ENCODE assay signal across 17 cellular contexts in genomic region chr17:75680431-75680830, GRCh38. TPM values are rescaled to one million over a fixed set of nuclear protein-coding genes. Genes with fewer than 3 reads are reported as not detected.
DNase-seq lines count a peak whose midpoint lies in the region; ATAC-seq and TF ChIP-seq lines count a peak whose summit lies in the region.
"Had no signal": no experiment of that assay in that cellular context is flagged by ENCODE, and none has a peak within 500 bp of the region (broad histone marks: within the 10 kb centered on the region; RNA-seq: fewer than 3 reads in every experiment).

No MANE protein-coding gene starts in this region.

- H3K79me2 ChIP-seq in PC-9 (ENCODE audit: low read depth): peaks cover 61% of the 10 kb centered on the region

- POLR2A ChIA-PET in AG04450 (lab: Yijun Ruan, JAX) (no interaction called here), PC-9 (lab: Charles Lee; ENCODE audit: unreplicated experiment) (interaction anchor here (0.6 to 1.0 kb wide), 3 partner anchors 19 to 43 kb away, joined by 3 to 17 read pairs (median 5); partner anchors contain the start of gene ITGB4), GM10248 (lab: Yijun Ruan, JAX) (no interaction called here)
- POLR2A ChIA-PET in CD4-positive, alpha-beta memory T cell (lab: Charles Lee; ENCODE audit: partially characterized antibody): interaction anchor here (0.7 to 1.4 kb wide), 2 partner anchors 10 to 14 kb away, joined by 3 read pairs; partner anchors contain the start of gene RECQL5

- H3K27me3 Mint-ChIP-seq in CD4-positive, alpha-beta memory T cell: no peaks in the 10 kb centered on the region
- H3K27me3 Mint-ChIP-seq: activated CD8-positive, alpha-beta memory T cell treated with anti-CD3 and anti-CD28 coated beads, Interleukin-2, amount 10 ng/mL, durations not matched to agents 7 days and 5 days had no signal

- no TSS peak for BruUV-seq in PC-9 (replicated peaks; lab: Mats Ljungman, UMichigan)

- H4K20me1 ChIP-seq in PC-9 (ENCODE audit: insufficient read depth): peaks cover 10% of the 10 kb centered on the region; the same call in 1 of the 2 replicates

- H3K27ac ChIP-seq in AG04450 (ENCODE audit: low read depth, low read length): peak overlapping the region; percentile 31
- peak overlapping the region; percentile 51; the same call in 1 of the 2 replicates for H3K27ac ChIP-seq in PC-9
- peak overlapping the region; percentile 24 to 72 (median 66) for H3K27ac ChIP-seq in esophagus squamous epithelium
- H3K27ac ChIP-seq in CD4-positive, alpha-beta memory T cell (ENCODE audit: low read depth, low read length): no peak overlapping the region
- H3K27ac ChIP-seq: ascending aorta, neural progenitor cell had no signal

- H3K27me3 ChIP-seq in AG04450 (ENCODE audit: control insufficient read depth, insufficient read depth, low read length): no peaks in the 10 kb centered on the region
- no peaks in the 10 kb centered on the region for H3K27me3 ChIP-seq in PC-9 (ENCODE audit: insufficient read depth, low read depth)
- H3K27me3 ChIP-seq in esophagus squamous epithelium: no peaks in the 10 kb centered on the region
- H3K27me3 ChIP-seq in CD4-positive, alpha-beta memory T cell (ENCODE audit: insufficient read depth, low read length): no peaks in the 10 kb centered on the region
- H3K27me3 ChIP-seq: ascending aorta, neural progenitor cell had no signal

- TF ChIP-seq POLR2A in esophagus squamous epithelium (IDR thresholded peaks at IDR 0.05): no peak

- no peaks in the 10 kb centered on the region for H3K9me3 Mint-ChIP-seq in CD4-positive, alpha-beta memory T cell
- H3K9me3 Mint-ChIP-seq: neural progenitor cell; T-helper 1 cell treated with Interleukin-12 subunit alpha and Interleukin-12 subunit beta and Interleukin-4 antibody, amounts not matched to agents 30 μg/mL and 1 μg/mL, for 36 hours had no signal

- no peak for TF ChIP-seq CTCF in AG04450 (IDR thresholded peaks at IDR 0.05; ENCODE audit: low read depth, low read length)
- no peak for TF ChIP-seq CTCF in PC-9 (conservative IDR thresholded peaks at IDR 0.05)
- no peak for TF ChIP-seq CTCF in esophagus squamous epithelium (IDR thresholded peaks at IDR 0.05)
- no peak for TF ChIP-seq CTCF in GM10248 (IDR thresholded peaks at IDR 0.05; ENCODE audit: control extremely low read depth, extremely low read depth, low read depth, missing control alignments)

- H3K36me3 ChIP-seq in PC-9 (ENCODE audit: low read depth): no peaks in the 10 kb centered on the region; the same call in 1 of the 2 replicates
- peaks cover 0 to 40% (median 0%) of the 10 kb centered on the region in 3 donors for H3K36me3 ChIP-seq in esophagus squamous epithelium
- H3K36me3 ChIP-seq in CD4-positive, alpha-beta memory T cell (ENCODE audit: insufficient read depth, low read length): peaks cover 36% of the 10 kb centered on the region

- H3K9me2 ChIP-seq in PC-9 (ENCODE audit: insufficient read depth): no peaks in the 10 kb centered on the region

- DNase-seq in AG04450 (ENCODE audit: low read depth, low spot score): no peak
- DNase-seq in PC-9: no peak
- DNase-seq in esophagus squamous epithelium (lab: John Stamatoyannopoulos, UW): no peak
- DNase-seq in sciatic nerve (ENCODE audit: low spot score): peak; percentile 48
- no peak for DNase-seq in GM10248 (ENCODE audit: extremely low spot score)
- DNase-seq in CD4-positive, alpha-beta memory T cell: no peak
- no peak for DNase-seq in stimulated activated CD4-positive, alpha-beta T cell treated with anti-CD3 and anti-CD28 coated beads, Interleukin-2, amount 100 ng/mL, for 48 hours
- no peak for DNase-seq in NK-92 treated with Interleukin-12 subunit alpha and Interleukin-12 subunit beta, amount 100 ng/mL, for 24 hours (lab: John Stamatoyannopoulos, UW)
- DNase-seq: activated CD8-positive, alpha-beta memory T cell treated with anti-CD3 and anti-CD28 coated beads, Interleukin-2, amount 10 ng/mL, durations not matched to agents 7 days and 5 days; GDM1; NCI-H1048; NCI-H2107 had no signal

- 81 to 92% methylated on average over 6 to 8 of the region's 10 CpGs for WGBS in esophagus squamous epithelium, 2 donors

- intact Hi-C loops in PC-9 (cut with micrococcal nuclease; ENCODE audit: unreplicated experiment): no loop called here
- intact Hi-C loops in esophagus squamous epithelium (cut with DNase I): no loop called here
- intact Hi-C loops in sciatic nerve (cut with DNase I): no loop called here
- intact Hi-C loops in CD4-positive, alpha-beta memory T cell (cut with micrococcal nuclease): no loop called here

- H3K27ac Mint-ChIP-seq in CD4-positive, alpha-beta memory T cell: peak overlapping the region in 2 of 7 donors; percentile 9 to 10
- H3K27ac Mint-ChIP-seq: activated CD8-positive, alpha-beta memory T cell treated with anti-CD3 and anti-CD28 coated beads, Interleukin-2, amount 10 ng/mL, durations not matched to agents 7 days and 5 days; neural progenitor cell; T-helper 1 cell treated with Interleukin-12 subunit alpha and Interleukin-12 subunit beta and Interleukin-4 antibody, amounts not matched to agents 30 μg/mL and 1 μg/mL, for 36 hours had no signal

- H3K4me2 ChIP-seq in PC-9: no peak overlapping the region
- H3K4me2 ChIP-seq: neural progenitor cell had no signal

- CTCF ChIA-PET in AG04450 (lab: Charles Lee) (interaction anchor here (1.1 to 8.0 kb wide), 4 partner anchors 9 to 73 kb away, joined by 3 to 85 read pairs (median 4); partner anchors contain the start of gene SMIM5), PC-9 (lab: Charles Lee) (interaction anchor here (0.7 to 2.3 kb wide), 5 partner anchors 33 to 67 kb away, joined by 3 to 11 read pairs (median 4); partner anchors contain the start of genes ITGB4 and SMIM5), GM10248 (lab: Yijun Ruan, JAX) (interaction anchor here (1.2 to 27.0 kb wide), 6 partner anchors 8 to 79 kb away, joined by 3 to 424 read pairs (median 4); partner anchors contain the start of gene SMIM5)
- CTCF ChIA-PET in CD4-positive, alpha-beta memory T cell (lab: Charles Lee; ENCODE audit: partially characterized antibody): interaction anchor here (3.1 kb wide), 1 partner anchor 68 kb away, joined by 10 read pairs; no protein-coding TSS in a partner anchor

- peaks cover 17 to 30% (median 21%) of the 10 kb centered on the region in 4 donors for H3K4me1 Mint-ChIP-seq in CD4-positive, alpha-beta memory T cell
- H3K4me1 Mint-ChIP-seq: neural progenitor cell had no signal

- H3K4me1 ChIP-seq in PC-9 (replicated peaks; ENCODE audit: insufficient read depth) (peaks cover 61% of the 10 kb centered on the region), esophagus squamous epithelium (peaks cover 14 to 57% (median 41%) of the 10 kb centered on the region in 3 donors)
- no peaks in the 10 kb centered on the region for H3K4me1 ChIP-seq in CD4-positive, alpha-beta memory T cell (ENCODE audit: insufficient read depth, low read length)
- H3K4me1 ChIP-seq: ascending aorta, neural progenitor cell had no signal

- H3F3A ChIP-seq in PC-9 (ENCODE audit: insufficient read depth, low read depth): peaks cover 47% of the 10 kb centered on the region

- no peak overlapping the region for H2AFZ ChIP-seq in PC-9
- H2AFZ ChIP-seq: neural progenitor cell had no signal

- peak; percentile 3 for ATAC-seq in sciatic nerve
- ATAC-seq: activated CD8-positive, alpha-beta memory T cell treated with anti-CD3 and anti-CD28 coated beads, Interleukin-2, amount 10 ng/mL, durations not matched to agents 7 days and 5 days; K562 had no signal

- H3K36me3 Mint-ChIP-seq in CD4-positive, alpha-beta memory T cell: peaks cover 19 to 48% of the 10 kb centered on the region in 2 donors

- H3K4me3 ChIP-seq in AG04450 (ENCODE audit: low read depth, low read length) (no peak overlapping the region), PC-9 (no peak overlapping the region), esophagus squamous epithelium (no peak overlapping the region)
- H3K4me3 ChIP-seq in CD4-positive, alpha-beta memory T cell (ENCODE audit: low read length in 2 of 2): no peak overlapping the region
- H3K4me3 ChIP-seq: ascending aorta, K562, neural progenitor cell had no signal

- no peaks in the 10 kb centered on the region for H3K9me3 ChIP-seq in AG04450 (ENCODE audit: control insufficient read depth, insufficient read depth, low read length)
- H3K9me3 ChIP-seq in PC-9 (ENCODE audit: insufficient read depth, low read depth): no peaks in the 10 kb centered on the region
- no peaks in the 10 kb centered on the region for H3K9me3 ChIP-seq in esophagus squamous epithelium
- H3K9me3 ChIP-seq in CD4-positive, alpha-beta memory T cell (ENCODE audit: control insufficient read depth in 1 of 2, low read length in 2 of 2): no peaks in the 10 kb centered on the region
- H3K9me3 ChIP-seq: ascending aorta had no signal

- no peak overlapping the region for H3K4me3 Mint-ChIP-seq in CD4-positive, alpha-beta memory T cell
- H3K4me3 Mint-ChIP-seq: activated CD8-positive, alpha-beta memory T cell treated with anti-CD3 and anti-CD28 coated beads, Interleukin-2, amount 10 ng/mL, durations not matched to agents 7 days and 5 days; neural progenitor cell; T-helper 1 cell treated with Interleukin-12 subunit alpha and Interleukin-12 subunit beta and Interleukin-4 antibody, amounts not matched to agents 30 μg/mL and 1 μg/mL, for 36 hours had no signal

RNA-seq across cellular contexts. Expression of gene SAP30BP, which starts 13.3 kb away (rescaled TPM):
- 74.2 and 75.4 TPM in 2 replicates for polyA plus RNA-seq in AG04450 (2011; rRNA removed)
- 55.5 and 56.8 TPM in 2 replicates for polyA minus RNA-seq in AG04450 (2011; rRNA and poly(A)+ RNA removed)
- total RNA-seq in PC-9 (2021) (79.5 and 80.3 TPM in 2 replicates), esophagus squamous epithelium (10 to 100 TPM; 33.9 to 72.7 (median 44.4) TPM), sciatic nerve (107 TPM)
- total RNA-seq in CD4-positive, alpha-beta memory T cell: 100 to 1,000 TPM; 115 to 119 TPM
- 10 to 100 TPM; 69.9 to 80.4 TPM for polyA plus RNA-seq in CD4-positive, alpha-beta memory T cell

RNA-seq across cellular contexts. Expression of gene RECQL5, which starts 13.5 kb away (rescaled TPM):
- 9.3 and 11.9 TPM in 2 replicates for polyA plus RNA-seq in AG04450 (2011; rRNA removed)
- polyA minus RNA-seq in AG04450 (2011; rRNA and poly(A)+ RNA removed): 18.0 and 26.7 TPM in 2 replicates
- total RNA-seq in PC-9 (2021) (41.0 and 44.2 TPM in 2 replicates), esophagus squamous epithelium (10 to 100 TPM; 25.1 to 82.8 (median 34.0) TPM), sciatic nerve (35.2 TPM)
- total RNA-seq in CD4-positive, alpha-beta memory T cell: 10 to 100 TPM; 58.3 to 59.1 TPM
- 10 to 100 TPM in 1 of 2 donors, 1 to 10 TPM in 1; 6.4 to 16.7 TPM for polyA plus RNA-seq in CD4-positive, alpha-beta memory T cell

RNA-seq across cellular contexts. Expression of gene ITGB4, which starts 40.8 kb away (rescaled TPM):
- 0.21 and 0.31 TPM in 2 replicates for polyA plus RNA-seq in AG04450 (2011; rRNA removed)
- 0.61 and 1.3 TPM in 2 replicates for polyA minus RNA-seq in AG04450 (2011; rRNA and poly(A)+ RNA removed)
- total RNA-seq in PC-9 (2021) (448 and 461 TPM in 2 replicates), esophagus squamous epithelium (100 to 1,000 TPM in 1 of 4 donors, 10 to 100 TPM in 3; 60.6 to 115 (median 82.3) TPM), sciatic nerve (469 TPM)
- total RNA-seq in CD4-positive, alpha-beta memory T cell: 1 to 10 TPM in 1 of 2 experiments, under 1 TPM in 1; 0.67 to 1.2 TPM
- polyA plus RNA-seq in CD4-positive, alpha-beta memory T cell: under 1 TPM; 0.25 to 0.91 TPM

RNA-seq across cellular contexts. Expression of gene SMIM5, which starts 47.2 kb away (rescaled TPM):
- polyA plus RNA-seq in AG04450 (2011; rRNA removed): not detected in 2 replicates
- not detected in 2 replicates for polyA minus RNA-seq in AG04450 (2011; rRNA and poly(A)+ RNA removed)
- total RNA-seq in PC-9 (2021): 0.31 and 0.40 TPM in 2 replicates
- 10 to 100 TPM in 1 of 4 donors, 1 to 10 TPM in 3; 7.4 to 16.8 (median 8.6) TPM for total RNA-seq in esophagus squamous epithelium
- total RNA-seq in sciatic nerve: 12.5 TPM
- total RNA-seq in CD4-positive, alpha-beta memory T cell: not detected
- polyA plus RNA-seq in CD4-positive, alpha-beta memory T cell: not detected
- total RNA-seq: ascending aorta, K562, RPMI7951 had no signal

Comparison
In these comparisons a context has a peak if more than half of its experiments do, and no peak if none do; other contexts are left out.
1. RNA of gene ITGB4, which starts 40.8 kb away (total RNA-seq): 469 TPM in sciatic nerve (single experiment), 448 to 461 TPM in PC-9 and 60.6 to 115 TPM in esophagus squamous epithelium; 0.67 to 1.2 TPM in CD4-positive, alpha-beta memory T cell; every median in the first group is over 10 times any median in the second.
2. POLR2A ChIA-PET loops: an anchor here in PC-9 (0.6 to 1.0 kb wide) and CD4-positive, alpha-beta memory T cell (0.7 to 1.4 kb wide); none called in AG04450 and GM10248.